ENCODE assay signal across 17 cellular contexts in genomic region chr7:34486371-34486770, GRCh38.
A peak's percentile ranks its signal among the peaks of the same experiment; 100 is the strongest.
DNase-seq lines count a peak whose midpoint lies in the region; ATAC-seq and TF ChIP-seq lines count a peak whose summit lies in the region.
"Had no signal": no experiment of that assay in that cellular context is flagged by ENCODE, and none has a peak within 500 bp of the region (broad histone marks: within the 10 kb centered on the region; RNA-seq: fewer than 3 reads in every experiment).

No MANE protein-coding gene starts in this region.

- H3K27me3 ChIP-seq in mammary epithelial cell (ENCODE audit: insufficient read depth, low read length) (no peaks in the 10 kb centered on the region), SJCRH30 (peaks cover 7% of the 10 kb centered on the region; the same call in 1 of the 2 replicates)

- in situ Hi-C loops in mammary epithelial cell (cut with MboI; ENCODE audit: low sequenced_read_pairs in 2 of 2): no loop called here

- DNase-seq in mammary epithelial cell: no peak
- no peak for DNase-seq in MCF 10A (ENCODE audit: unreplicated experiment)
- no peak for DNase-seq in WTC11 (ENCODE audit: low spot score)
- DNase-seq in hippocampal formation (lab: John Stamatoyannopoulos, UW): peak; percentile 40 to 57
- DNase-seq in superior temporal gyrus (ENCODE audit: extremely low spot score): peak; percentile 50
- DNase-seq in SJCRH30: no peak
- no peak for DNase-seq in DMS79 (lab: John Stamatoyannopoulos, UW)
- DNase-seq: DMS153, MV-4-11, NCI-H187 treated with DMSO at 0.1 percent for 48 hours, NCI-H2227 treated with DMSO at 0.1 percent for 48 hours, NCI-H748 treated with DMSO at 0.1 percent for 48 hours had no signal

- dilution Hi-C loops in mammary epithelial cell (cut with HindIII; ENCODE audit: low sequenced_read_pairs): no loop called here

- H3K4me1 ChIP-seq in mammary epithelial cell (ENCODE audit: insufficient read depth, low read length) (no peaks in the 10 kb centered on the region), SJCRH30 (no peaks in the 10 kb centered on the region)

- H3K36me3 Mint-ChIP-seq in MCF 10A (ENCODE audit: insufficient read depth, unreplicated experiment): no peaks in the 10 kb centered on the region
- H3K36me3 Mint-ChIP-seq in WTC11: peaks cover 5% of the 10 kb centered on the region

- no peak overlapping the region for H3K27ac ChIP-seq in mammary epithelial cell (ENCODE audit: insufficient read depth, low read depth, low read length)
- no peak overlapping the region for H3K27ac ChIP-seq in SJCRH30
- H3K27ac ChIP-seq: C4-2B, SK-N-MC had no signal

- TF ChIP-seq CTCF in mammary epithelial cell (conservative IDR thresholded peaks at IDR 0.05 in 1 of 2, IDR thresholded peaks at IDR 0.05 in 1 of 2; ENCODE audit: extremely low read depth in 1 of 2, insufficient read depth in 1 of 2, low read depth in 1 of 2, low read length in 2 of 2) (no peak), MCF 10A (IDR thresholded peaks at IDR 0.05; ENCODE audit: unreplicated experiment) (no peak), WTC11 (IDR thresholded peaks at IDR 0.05) (no peak)

- BruUV-seq in mammary epithelial cell (replicated peaks; lab: Mats Ljungman, UMichigan): no TSS peak
- BruUV-seq in MCF 10A (replicated peaks; lab: Mats Ljungman, UMichigan): no TSS peak

- POLR2A ChIA-PET in MCF 10A (lab: Yijun Ruan, JAX) (no interaction called here), WTC11 (lab: Charles Lee) (interaction anchor here (0.6 kb wide), 1 partner anchor 144 kb away, joined by 9 read pairs; no protein-coding TSS in a partner anchor)

- intact Hi-C loops in mammary epithelial cell (cut with micrococcal nuclease): no loop called here
- intact Hi-C loops in MCF 10A (cut with micrococcal nuclease): no loop called here

- no peaks in the 10 kb centered on the region for H3K79me2 ChIP-seq in mammary epithelial cell (ENCODE audit: insufficient read depth, low read length)

- H3K4me3 ChIP-seq in mammary epithelial cell (replicated peaks in 1 of 3; ENCODE audit: insufficient read depth in 1 of 3, low read depth in 2 of 3, low read length in 3 of 3) (no peak overlapping the region), SJCRH30 (no peak overlapping the region)
- H3K4me3 ChIP-seq: GM12878, SK-N-MC had no signal

- no peak overlapping the region for H3K4me3 Mint-ChIP-seq in MCF 10A (ENCODE audit: unreplicated experiment)
- no peak overlapping the region for H3K4me3 Mint-ChIP-seq in WTC11

- no peaks in the 10 kb centered on the region for H4K20me1 ChIP-seq in mammary epithelial cell (ENCODE audit: insufficient read depth, low read length)

- H3K4me1 Mint-ChIP-seq in MCF 10A (ENCODE audit: insufficient read depth, unreplicated experiment) (no peaks in the 10 kb centered on the region), WTC11 (peaks cover 55% of the 10 kb centered on the region)

- H3K9ac ChIP-seq in mammary epithelial cell (ENCODE audit: insufficient read depth, low read length): no peak overlapping the region

- CTCF ChIA-PET in mammary epithelial cell (lab: Charles Lee; ENCODE audit: low non-redundant PET): no interaction called here
- CTCF ChIA-PET in MCF 10A (lab: Yijun Ruan, JAX): interaction anchor here (1.2 kb wide), 1 partner anchor 10 kb away, joined by 4 read pairs; no protein-coding TSS in a partner anchor
- CTCF ChIA-PET in WTC11 (lab: Charles Lee): interaction anchor here (1.5 kb wide), 1 partner anchor 11 kb away, joined by 6 read pairs; no protein-coding TSS in a partner anchor

- H3K4me2 ChIP-seq in mammary epithelial cell (ENCODE audit: insufficient read depth, low read depth, low read length): no peak overlapping the region

- peaks cover 11% of the 10 kb centered on the region for H3K9me3 Mint-ChIP-seq in MCF 10A (ENCODE audit: unreplicated experiment)
- H3K9me3 Mint-ChIP-seq in WTC11: peaks cover 12% of the 10 kb centered on the region

- WGBS in mammary epithelial cell (ENCODE audit: low coverage, missing lambda C conversion rate): 0% methylated on average over 4 of the region's 4 CpGs

- peak; percentile 29; the same call in 1 of the 2 replicates for ATAC-seq in WTC11
- no peak for ATAC-seq in HG02840 (IDR thresholded peaks at IDR 0.05; ENCODE audit: low FRiP score, unreplicated experiment)
- ATAC-seq: GM12878, HCT116 had no signal

- H3K9me3 ChIP-seq in mammary epithelial cell (replicated peaks; ENCODE audit: insufficient read depth, low read length) (no peaks in the 10 kb centered on the region), SJCRH30 (replicated peaks) (no peaks in the 10 kb centered on the region)

- H3K27ac Mint-ChIP-seq in MCF 10A (ENCODE audit: low read depth, unreplicated experiment) (no peak overlapping the region), WTC11 (peak overlapping the region; percentile 21; the same call in 1 of the 2 replicates)

- H3K27me3 Mint-ChIP-seq in MCF 10A (ENCODE audit: insufficient read depth, unreplicated experiment) (no peaks in the 10 kb centered on the region), WTC11 (ENCODE audit: low read depth) (no peaks in the 10 kb centered on the region)

- peak overlapping the region; percentile 46 for H2AFZ ChIP-seq in mammary epithelial cell (ENCODE audit: low read depth, low read length)

- H3K36me3 ChIP-seq in mammary epithelial cell (ENCODE audit: insufficient read depth, low read length) (no peaks in the 10 kb centered on the region), SJCRH30 (no peaks in the 10 kb centered on the region)

TF ChIP-seq in WTC11, 78 proteins besides CTCF, POLR2A, EP300 and RAD21:
- no peak for TF ChIP-seq ZSCAN18 (CRISPR knock-in tag; IDR thresholded peaks at IDR 0.05)
- TF ChIP-seq ESRRA (CRISPR knock-in tag; IDR thresholded peaks at IDR 0.05; ENCODE audit: borderline replicate concordance): no peak
- no peak for TF ChIP-seq NFYB (CRISPR knock-in tag; conservative IDR thresholded peaks at IDR 0.05; ENCODE audit: low read depth)

Comparison
In these comparisons a context has a peak if more than half of its experiments do, and no peak if none do; other contexts are left out.
1. DNase-seq: peak in hippocampal formation (2 of 2) and superior temporal gyrus (single experiment); none in mammary epithelial cell (single experiment), MCF 10A (single experiment), WTC11 (single experiment), SJCRH30 (0 of 2) and DMS79 (single experiment).